9 cellular contexts compared by ENCODE assay signal in genomic region chr17:42310281-42311156, GRCh38. TPM values are rescaled to one million over a fixed set of nuclear protein-coding genes. Genes with fewer than 3 reads are reported as not detected.
A peak's percentile ranks its signal among the peaks of the same experiment; 100 is the strongest.
DNase-seq lines count a peak whose midpoint lies in the region; ATAC-seq, FAIRE-seq and TF ChIP-seq lines count a peak whose summit lies in the region.
"Had no signal": no experiment of that assay in that cellular context is flagged by ENCODE, and none has a peak within 500 bp of the region (broad histone marks: within the 10 kb centered on the region; RNA-seq: fewer than 3 reads in every experiment).

No MANE protein-coding gene starts in this region.

- no peak for DNase-seq in activated T-cell treated with anti-CD3 and anti-CD28 coated beads, Interleukin-2, amount 50 U/mL, for 4 hours
- DNase-seq in activated T-cell treated with anti-CD3 and anti-CD28 coated beads, Interleukin-2, amount 50 U/mL, for 1 hour: no peak
- peak in 1 of 2 donors; percentile 44 for DNase-seq in activated naive CD4-positive, alpha-beta T cell treated with anti-CD3 and anti-CD28 coated beads, Interleukin-2, amount 50 U/mL, for 72 hours (ENCODE audit: low spot score in 2 of 2)
- DNase-seq in left lung (no peak), thyroid gland (no peak), NCI-H2107 treated with DMSO at 0.1 percent for 48 hours (lab: John Stamatoyannopoulos, UW; ENCODE audit: unreplicated experiment) (no peak), frontal cortex (ENCODE audit: low spot score in 2 of 2) (no peak)

- peaks cover 19 to 46% of the 10 kb centered on the region in 2 donors for H3K4me1 ChIP-seq in left lung
- H3K4me1 ChIP-seq in thyroid gland: peaks cover 19 to 26% of the 10 kb centered on the region in 2 donors

- no peaks in the 10 kb centered on the region for H3K27me3 ChIP-seq in left lung
- no peaks in the 10 kb centered on the region for H3K27me3 ChIP-seq in thyroid gland
- H3K27me3 ChIP-seq: BLaER1 had no signal

- TF ChIP-seq CTCF in left lung (IDR thresholded peaks at IDR 0.05) (no peak), thyroid gland (IDR thresholded peaks at IDR 0.05) (no peak)

- peaks cover 0 to 94% of the 10 kb centered on the region in 2 donors for H3K36me3 ChIP-seq in left lung
- H3K36me3 ChIP-seq in thyroid gland: peaks cover 16 to 21% of the 10 kb centered on the region in 2 donors

- ATAC-seq in activated T-cell treated with anti-CD3 and anti-CD28 coated beads, Interleukin-2, amount 50 U/mL, for 4 hours: peak; percentile 69 to 71
- peak; percentile 38 to 50 for ATAC-seq in activated naive CD4-positive, alpha-beta T cell treated with anti-CD3 and anti-CD28 coated beads, Interleukin-2, amount 50 U/mL, for 72 hours
- ATAC-seq in left lung (no peak), GM19397 (IDR thresholded peaks at IDR 0.05; ENCODE audit: unreplicated experiment) (no peak)

- no peak for TF ChIP-seq POLR2A in thyroid gland (IDR thresholded peaks at IDR 0.05)

- intact Hi-C loops in left lung (cut with DNase I) (no loop called here), thyroid gland (cut with DNase I) (no loop called here)

- no peak for FAIRE-seq in frontal cortex (lab: Jason Lieb, UNC)

- peak overlapping the region; percentile 60 for H3K4me3 Mint-ChIP-seq in activated T-cell treated with anti-CD3 and anti-CD28 coated beads, Interleukin-2, amount 50 U/mL, for 4 hours

- no peaks in the 10 kb centered on the region for H3K9me3 Mint-ChIP-seq in activated T-cell treated with anti-CD3 and anti-CD28 coated beads, Interleukin-2, amount 50 U/mL, for 4 hours
- no peaks in the 10 kb centered on the region for H3K9me3 Mint-ChIP-seq in activated naive CD4-positive, alpha-beta T cell treated with anti-CD3 and anti-CD28 coated beads, Interleukin-2, amount 50 U/mL, for 72 hours

- H3K36me3 Mint-ChIP-seq in activated T-cell treated with anti-CD3 and anti-CD28 coated beads, Interleukin-2, amount 50 U/mL, for 4 hours (ENCODE audit: insufficient read depth): peaks cover 55% of the 10 kb centered on the region
- H3K36me3 Mint-ChIP-seq in activated naive CD4-positive, alpha-beta T cell treated with anti-CD3 and anti-CD28 coated beads, Interleukin-2, amount 50 U/mL, for 72 hours: peaks cover 15 to 48% of the 10 kb centered on the region in 2 donors

- no peaks in the 10 kb centered on the region for H3K27me3 Mint-ChIP-seq in activated T-cell treated with anti-CD3 and anti-CD28 coated beads, Interleukin-2, amount 50 U/mL, for 4 hours (ENCODE audit: low read depth)

- H3K27ac ChIP-seq in left lung (peak overlapping the region; percentile 60 to 63), thyroid gland (peak overlapping the region; percentile 85 to 96 (median 91))
- H3K27ac ChIP-seq: BLaER1 had no signal

- 72 to 78% methylated on average over 20 of the region's 20 CpGs for WGBS in thyroid gland, 2 donors

- peak overlapping the region; percentile 71 to 97 for H3K27ac Mint-ChIP-seq in activated naive CD4-positive, alpha-beta T cell treated with anti-CD3 and anti-CD28 coated beads, Interleukin-2, amount 50 U/mL, for 72 hours

- H3K4me1 Mint-ChIP-seq in activated T-cell treated with anti-CD3 and anti-CD28 coated beads, Interleukin-2, amount 50 U/mL, for 4 hours (ENCODE audit: low read depth): peaks cover 61% of the 10 kb centered on the region

- H3K4me3 ChIP-seq in left lung: no peak overlapping the region
- H3K4me3 ChIP-seq in thyroid gland (replicated peaks in 1 of 3): no peak overlapping the region
- H3K4me3 ChIP-seq: BLaER1 had no signal

- no peaks in the 10 kb centered on the region for H3K9me3 ChIP-seq in left lung
- no peaks in the 10 kb centered on the region for H3K9me3 ChIP-seq in thyroid gland
- H3K9me3 ChIP-seq: BLaER1 had no signal

RNA-seq across cellular contexts. Expression of gene STAT5A, which starts 22.2 kb away (rescaled TPM):
- 100 to 1,000 TPM; 193 to 264 (median 220) TPM for total RNA-seq in activated T-cell treated with anti-CD3 and anti-CD28 coated beads, Interleukin-2, amount 50 U/mL, for 4 hours
- total RNA-seq in activated naive CD4-positive, alpha-beta T cell treated with anti-CD3 and anti-CD28 coated beads, Interleukin-2, amount 50 U/mL, for 72 hours: 100 to 1,000 TPM; 171 to 177 TPM
- total RNA-seq in left lung (10 to 100 TPM; 29.3 to 47.4 TPM), thyroid gland (10 to 100 TPM; 31.9 to 46.1 (median 34.0) TPM), frontal cortex (1.6 TPM)

RNA-seq across cellular contexts. Expression of gene STAT5B, which starts 34.3 kb away (rescaled TPM):
- total RNA-seq in activated T-cell treated with anti-CD3 and anti-CD28 coated beads, Interleukin-2, amount 50 U/mL, for 4 hours: 10 to 100 TPM; 62.9 to 86.7 (median 71.9) TPM
- 100 to 1,000 TPM; 117 to 207 TPM for total RNA-seq in activated naive CD4-positive, alpha-beta T cell treated with anti-CD3 and anti-CD28 coated beads, Interleukin-2, amount 50 U/mL, for 72 hours
- 10 to 100 TPM; 41.5 to 70.9 TPM for total RNA-seq in left lung
- 10 to 100 TPM; 57.6 to 72.6 (median 63.3) TPM for total RNA-seq in thyroid gland
- total RNA-seq in frontal cortex: 17.5 TPM

Comparison
In these comparisons a context has a peak if more than half of its experiments do, and no peak if none do; other contexts are left out.
1. ATAC-seq: peak in activated T-cell treated with anti-CD3 and anti-CD28 coated beads, Interleukin-2, amount 50 U/mL, for 4 hours (2 of 2) and activated naive CD4-positive, alpha-beta T cell treated with anti-CD3 and anti-CD28 coated beads, Interleukin-2, amount 50 U/mL, for 72 hours (2 of 2); none in left lung (single experiment) and GM19397 (single experiment).
2. RNA of gene STAT5A, which starts 22.2 kb away (total RNA-seq): 193 to 264 TPM in activated T-cell treated with anti-CD3 and anti-CD28 coated beads, Interleukin-2, amount 50 U/mL, for 4 hours, 171 to 177 TPM in activated naive CD4-positive, alpha-beta T cell treated with anti-CD3 and anti-CD28 coated beads, Interleukin-2, amount 50 U/mL, for 72 hours, 29.3 to 47.4 TPM in left lung and 31.9 to 46.1 TPM in thyroid gland; 1.6 TPM in frontal cortex (single experiment); every median in the first group is over 10 times any median in the second.